ENCODE assay signal across 1 cellular context in genomic region chr2:234546770-234547169, GRCh38.
A peak's percentile ranks its signal among the peaks of the same experiment; 100 is the strongest.
TF ChIP-seq lines count a peak whose summit lies in the region.

No MANE protein-coding gene starts in this region.

TF ChIP-seq in HepG2, 621 proteins besides CTCF, POLR2A, EP300 and RAD21:
- TF ChIP-seq ESRRA (CRISPR knock-in tag; IDR thresholded peaks at IDR 0.05; ENCODE audit: low read depth) (no peak), ZKSCAN8 (CRISPR knock-in tag; IDR thresholded peaks at IDR 0.05; ENCODE audit: borderline replicate concordance) (peak; percentile 92)
